In the genomic region with DNA sequence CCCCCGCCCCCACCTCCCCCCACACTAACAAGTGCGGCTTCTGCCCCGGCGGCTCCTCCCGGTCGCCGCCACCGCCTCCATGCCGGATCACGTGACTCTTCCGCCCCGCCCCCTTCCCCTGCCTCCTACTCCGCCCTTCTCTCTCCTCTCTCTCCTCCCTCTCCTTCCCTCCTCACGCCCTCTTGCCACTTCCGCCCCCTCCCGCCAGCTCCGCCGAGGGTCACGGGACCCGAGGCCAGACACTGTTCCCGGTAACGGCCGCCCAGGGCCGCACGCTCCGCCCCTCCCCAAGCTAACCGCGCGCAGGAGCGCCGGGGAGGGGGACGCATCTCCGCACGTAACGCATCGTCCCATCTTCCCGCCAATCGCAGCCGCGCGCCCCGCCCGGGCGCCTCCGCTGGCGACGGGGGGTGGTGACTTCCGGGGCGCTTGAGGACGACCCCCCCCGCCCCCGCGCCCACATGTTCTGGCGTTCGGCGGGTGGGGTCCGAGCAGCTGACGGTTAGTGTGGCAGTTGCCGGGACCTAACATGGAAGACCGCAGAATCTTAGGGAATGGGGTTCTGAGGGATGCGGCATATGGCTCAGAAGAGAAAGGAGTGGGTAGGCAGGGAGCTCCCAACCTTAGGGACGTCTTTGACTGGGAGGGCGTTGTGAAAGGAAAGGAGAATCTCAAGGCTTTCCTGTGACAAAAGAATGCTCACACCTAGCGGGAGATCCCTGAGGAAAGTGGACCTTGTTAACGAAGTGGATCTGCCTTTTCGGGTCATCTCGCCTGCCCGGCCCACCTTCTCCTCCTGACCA, we compare ENCODE assay signal across 8 cellular contexts. TPM values are rescaled to one million over a fixed set of nuclear protein-coding genes. Genes with fewer than 3 reads are reported as not detected.
DNase-seq lines count a peak whose midpoint lies in the region; ATAC-seq and TF ChIP-seq lines count a peak whose summit lies in the region.

A gene with protein sequence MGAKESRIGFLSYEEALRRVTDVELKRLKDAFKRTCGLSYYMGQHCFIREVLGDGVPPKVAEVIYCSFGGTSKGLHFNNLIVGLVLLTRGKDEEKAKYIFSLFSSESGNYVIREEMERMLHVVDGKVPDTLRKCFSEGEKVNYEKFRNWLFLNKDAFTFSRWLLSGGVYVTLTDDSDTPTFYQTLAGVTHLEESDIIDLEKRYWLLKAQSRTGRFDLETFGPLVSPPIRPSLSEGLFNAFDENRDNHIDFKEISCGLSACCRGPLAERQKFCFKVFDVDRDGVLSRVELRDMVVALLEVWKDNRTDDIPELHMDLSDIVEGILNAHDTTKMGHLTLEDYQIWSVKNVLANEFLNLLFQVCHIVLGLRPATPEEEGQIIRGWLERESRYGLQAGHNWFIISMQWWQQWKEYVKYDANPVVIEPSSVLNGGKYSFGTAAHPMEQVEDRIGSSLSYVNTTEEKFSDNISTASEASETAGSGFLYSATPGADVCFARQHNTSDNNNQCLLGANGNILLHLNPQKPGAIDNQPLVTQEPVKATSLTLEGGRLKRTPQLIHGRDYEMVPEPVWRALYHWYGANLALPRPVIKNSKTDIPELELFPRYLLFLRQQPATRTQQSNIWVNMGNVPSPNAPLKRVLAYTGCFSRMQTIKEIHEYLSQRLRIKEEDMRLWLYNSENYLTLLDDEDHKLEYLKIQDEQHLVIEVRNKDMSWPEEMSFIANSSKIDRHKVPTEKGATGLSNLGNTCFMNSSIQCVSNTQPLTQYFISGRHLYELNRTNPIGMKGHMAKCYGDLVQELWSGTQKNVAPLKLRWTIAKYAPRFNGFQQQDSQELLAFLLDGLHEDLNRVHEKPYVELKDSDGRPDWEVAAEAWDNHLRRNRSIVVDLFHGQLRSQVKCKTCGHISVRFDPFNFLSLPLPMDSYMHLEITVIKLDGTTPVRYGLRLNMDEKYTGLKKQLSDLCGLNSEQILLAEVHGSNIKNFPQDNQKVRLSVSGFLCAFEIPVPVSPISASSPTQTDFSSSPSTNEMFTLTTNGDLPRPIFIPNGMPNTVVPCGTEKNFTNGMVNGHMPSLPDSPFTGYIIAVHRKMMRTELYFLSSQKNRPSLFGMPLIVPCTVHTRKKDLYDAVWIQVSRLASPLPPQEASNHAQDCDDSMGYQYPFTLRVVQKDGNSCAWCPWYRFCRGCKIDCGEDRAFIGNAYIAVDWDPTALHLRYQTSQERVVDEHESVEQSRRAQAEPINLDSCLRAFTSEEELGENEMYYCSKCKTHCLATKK (N-terminal part only) (minus strand): TSS at position 92 of the 803 bp plus-strand sequence. CDS start 194 bp downstream, outside the sequence.

- H3K4me1 ChIP-seq in IMR-90 (ENCODE audit: control insufficient read depth, insufficient read depth, low read length) (peaks cover 2% of the 10 kb centered on the region; the same call in 1 of the 2 replicates), mucosa of rectum (ENCODE audit: control insufficient read depth in 2 of 2, insufficient read depth in 2 of 2, low read length in 2 of 2) (peaks cover 0 to 8% of the 10 kb centered on the region in 2 donors)

- intact Hi-C loops in IMR-90 (cut with micrococcal nuclease) = loop anchor here (5.0 kb wide), 1 partner anchor 210 kb away; a partner anchor contains a TSS

- no peak for TF ChIP-seq RAD21 in IMR-90 (IDR thresholded peaks at IDR 0.05; ENCODE audit: low read length)

- in situ Hi-C loops in IMR-90 (cut with MboI; ENCODE audit: low sequenced_read_pairs) = no loop called here

- H3K9ac ChIP-seq in IMR-90 (ENCODE audit: low read depth, low read length) (peak within 1 kb of the TSS; percentile 98), mucosa of rectum (ENCODE audit: low read depth in 1 of 2, low read length in 2 of 2) (peak within 1 kb of the TSS; percentile 90 to 94)

- peak within 1 kb of the TSS; percentile 47 for H2BK20ac ChIP-seq in IMR-90 (ENCODE audit: low read depth, low read length)

- peak within 1 kb of the TSS; percentile 97 for H3K27ac ChIP-seq in IMR-90 (ENCODE audit: insufficient read depth, low read length)
- H3K27ac ChIP-seq in mucosa of rectum (ENCODE audit: low read depth in 2 of 2, low read length in 2 of 2) = peak within 1 kb of the TSS; percentile 92 to 95

- no peaks in the 10 kb centered on the region for H3K9me3 ChIP-seq in IMR-90 (ENCODE audit: control insufficient read depth, insufficient read depth, low read length)
- no peaks in the 10 kb centered on the region for H3K9me3 ChIP-seq in mucosa of rectum (ENCODE audit: control insufficient read depth in 2 of 2, low read length in 2 of 2)

- peaks cover 7 to 31% of the 10 kb centered on the region in 2 experiments; a peak in 3 of 4 replicates for H3K79me1 ChIP-seq in IMR-90 (ENCODE audit: low read depth in 1 of 2, low read length in 2 of 2)

- H2BK5ac ChIP-seq in IMR-90 (ENCODE audit: low read depth, low read length, poor library complexity, severe bottlenecking) = peak within 1 kb of the TSS; percentile 94

- peak within 1 kb of the TSS; percentile 36; the same call in 2 of the 3 replicates for H2BK15ac ChIP-seq in IMR-90 (ENCODE audit: low read depth, low read length)

- no TSS peak for BruUV-seq in IMR-90 (replicated peaks; lab: Mats Ljungman, UMichigan)

- peak within 1 kb of the TSS; percentile 93 for H3K18ac ChIP-seq in IMR-90 (ENCODE audit: low read depth, low read length)

- H3K27me3 ChIP-seq in IMR-90 (ENCODE audit: control insufficient read depth, insufficient read depth, low read length) = no peaks in the 10 kb centered on the region
- no peaks in the 10 kb centered on the region for H3K27me3 ChIP-seq in mucosa of rectum (ENCODE audit: control insufficient read depth in 2 of 2, insufficient read depth in 2 of 2, low read length in 2 of 2)

- peaks cover 19% of the 10 kb centered on the region; the same call in 1 of the 2 replicates for H4K20me1 ChIP-seq in IMR-90 (ENCODE audit: insufficient read depth, low read length)

- TF ChIP-seq POLR2A in IMR-90 (IDR thresholded peaks at IDR 0.05; ENCODE audit: low read depth, low read length) = peak; percentile 87

- H4K8ac ChIP-seq in IMR-90 (ENCODE audit: low read depth in 2 of 2, low read length in 2 of 2) = peak within 1 kb of the TSS; percentile 88 to 95

- TF ChIP-seq CTCF in IMR-90 (conservative IDR thresholded peaks at IDR 0.05; ENCODE audit: low read depth, low read length) (peak; percentile 31; the same call in 1 of the 2 replicates), epithelial cell of proximal tubule (conservative IDR thresholded peaks at IDR 0.05; ENCODE audit: low read depth, low read length) (peak; percentile 12)

- H4K5ac ChIP-seq in IMR-90 (ENCODE audit: low read depth, low read length) = peak within 1 kb of the TSS; percentile 73

- CTCF ChIA-PET in IMR-90 (lab: Yijun Ruan, JAX) = interaction anchor here (0.5 to 0.7 kb wide), 2 partner anchors 24 to 25 kb away, joined by 3 read pairs; no protein-coding TSS in a partner anchor

- H3K4me3 ChIP-seq in IMR-90 (ENCODE audit: insufficient read depth, low read depth, low read length) (peak within 1 kb of the TSS; percentile 63), epithelial cell of proximal tubule (ENCODE audit: low read depth, low read length) (peak within 1 kb of the TSS; percentile 94), mucosa of rectum (ENCODE audit: low read length in 2 of 2) (peak within 1 kb of the TSS; percentile 91 to 94)

- peak within 1 kb of the TSS; percentile 93 for H3K4me2 ChIP-seq in IMR-90 (ENCODE audit: low read depth, low read length)

- ATAC-seq in GM21526 (IDR thresholded peaks at IDR 0.05; ENCODE audit: low FRiP score, unreplicated experiment) = peak; percentile 80
- peak; percentile 91 for ATAC-seq in IMR-90 (ENCODE audit: low read depth)

- H3K56ac ChIP-seq in IMR-90 (ENCODE audit: extremely low read depth, insufficient read depth, low read length) = peak within 1 kb of the TSS; percentile 90

- H3K36me3 ChIP-seq in IMR-90 (ENCODE audit: control insufficient read depth, insufficient read depth, low read length) = no peaks in the 10 kb centered on the region
- H3K36me3 ChIP-seq in mucosa of rectum (ENCODE audit: control insufficient read depth in 2 of 2, insufficient read depth in 2 of 2, low read length in 2 of 2) = no peaks in the 10 kb centered on the region

- DNase-seq in DMS114 treated with DMSO at 0.1 percent for 48 hours (lab: John Stamatoyannopoulos, UW; ENCODE audit: unreplicated experiment) = peak; percentile 97
- DNase-seq in IMR-90 = peak; percentile 97
- DNase-seq in OCI-M1 (lab: John Stamatoyannopoulos, UW) = peak; percentile 99
- DNase-seq in activated T-cell treated with anti-CD3 and anti-CD28 coated beads for 48 hours (ENCODE audit: low read depth) = peak; percentile 98
- DNase-seq in epithelial cell of proximal tubule (ENCODE audit: low read depth) = peak; percentile 67
- DNase-seq in stimulated activated CD8-positive, alpha-beta memory T cell treated with anti-CD3 and anti-CD28 coated beads, Interleukin-4, amount 100 ng/mL, for 48 hours = peak; percentile 99

- peak within 1 kb of the TSS; percentile 53 for H2BK120ac ChIP-seq in IMR-90 (ENCODE audit: low read depth, low read length)

- H2AK5ac ChIP-seq in IMR-90 (ENCODE audit: low read depth, low read length) = peak within 1 kb of the TSS; percentile 92

- peak within 1 kb of the TSS; percentile 90 for H3K4ac ChIP-seq in IMR-90 (ENCODE audit: low read depth, low read length)

- peak within 1 kb of the TSS; percentile 91 for H3K23ac ChIP-seq in IMR-90 (ENCODE audit: low read depth, low read length)

- no peaks in the 10 kb centered on the region for H3K9me1 ChIP-seq in IMR-90 (ENCODE audit: insufficient read depth, low read length)

- 0% methylated on average over 2 of the region's 68 CpGs; no CpG with 5 or more reads in 1 of the 2 experiments for WGBS in IMR-90 (ENCODE audit: extremely low coverage in 2 of 2, insufficient read length in 1 of 2), 2 experiments

- POLR2A ChIA-PET in IMR-90 (lab: Charles Lee; ENCODE audit: unreplicated experiment) = interaction anchor here (0.6 kb wide), 1 partner anchor 37 kb away, joined by 4 read pairs; no protein-coding TSS in a partner anchor

- peak within 1 kb of the TSS; percentile 82 for H4K91ac ChIP-seq in IMR-90 (ENCODE audit: insufficient read depth, low read depth, low read length)

- dilution Hi-C loops in IMR-90 (cut with HindIII; ENCODE audit: low sequenced_read_pairs, unreplicated experiment) = no loop called here

- peak within 1 kb of the TSS; percentile 98 for H2AK9ac ChIP-seq in IMR-90 (replicated peaks; ENCODE audit: low read depth, low read length, poor library complexity)

- H3K14ac ChIP-seq in IMR-90 (replicated peaks; ENCODE audit: low read depth, low read length) = peak within 1 kb of the TSS; percentile 98

- H2AFZ ChIP-seq in IMR-90 (replicated peaks; ENCODE audit: low read length, poor library complexity) = peak within 1 kb of the TSS; percentile 79

RNA-seq across cellular contexts. Expression of the gene that starts here (rescaled TPM):
- total RNA-seq in IMR-90 (2012; rRNA removed) (46.8 and 48.6 TPM in 2 replicates), epithelial cell of proximal tubule (18.7 TPM in 2 replicates)
- 16.2 and 16.8 TPM in 2 replicates for polyA plus RNA-seq in IMR-90 (2012; rRNA removed)
- polyA plus RNA-seq in IMR-90 (2012; cell fraction: cytosol; rRNA removed) = 3.5 and 6.9 TPM in 2 replicates
- polyA plus RNA-seq in IMR-90 (2012; cell fraction: nucleus; rRNA removed; ENCODE audit: low replicate concordance) = 4.3 and 25.1 TPM in 2 replicates

Comparison
In these comparisons a context has a peak if more than half of its experiments do, and no peak if none do; other contexts are left out.
1. Peak in every context shown above with its lines: DNase-seq, ATAC-seq, H3K4me3 ChIP-seq and H3K27ac ChIP-seq.